Comparison of ENCODE assay signal across 15 cellular contexts in the genomic region with DNA sequence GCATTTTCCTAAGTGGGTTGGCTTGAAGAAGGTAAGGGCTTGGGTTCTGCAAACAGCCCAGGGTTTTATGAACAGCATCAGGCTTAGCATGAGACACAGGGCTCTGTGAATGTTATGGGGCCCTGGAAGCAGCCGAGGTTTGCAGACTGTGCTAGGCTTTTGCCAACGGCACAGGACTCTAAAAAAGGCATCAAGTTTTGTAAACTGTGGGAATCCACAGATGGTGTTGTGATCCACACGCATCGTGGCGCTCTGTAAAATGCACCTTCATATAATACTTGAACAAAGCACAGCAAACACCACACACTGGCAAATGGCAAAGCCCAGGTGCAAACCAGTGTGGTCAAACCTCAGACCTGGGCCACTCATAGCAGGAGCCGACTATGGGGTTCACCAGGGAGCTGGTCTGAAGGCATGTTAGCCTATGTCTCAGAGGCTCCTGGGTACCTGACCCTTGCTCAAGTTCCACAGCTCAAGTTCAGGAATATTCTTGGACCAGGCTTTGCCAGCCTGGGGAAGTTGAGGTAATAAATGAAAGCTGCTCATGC. TPM values are rescaled to one million over a fixed set of nuclear protein-coding genes. Genes with fewer than 3 reads are reported as not detected.
"Had no signal": no experiment of that assay in that cellular context is flagged by ENCODE, and none has a peak within 500 bp of the region (broad histone marks: within the 10 kb centered on the region; RNA-seq: fewer than 3 reads in every experiment).

No MANE protein-coding gene starts in this region.

- H3K36me3 Mint-ChIP-seq: naive B cell, neural progenitor cell had no signal

- DNase-seq: activated CD4-positive, alpha-beta T cell treated with anti-CD3 and anti-CD28 coated beads, Interleukin-2, amount 10 ng/mL, durations not matched to agents 24 days and 14 days; activated CD4-positive, CD25-positive, alpha-beta regulatory T cell; activated T-cell treated with anti-CD3 and anti-CD28 coated beads, Interleukin-2, amount 50 U/mL, for 4 hours; naive B cell; stimulated activated CD4-positive, alpha-beta T cell treated with anti-CD3 and anti-CD28 coated beads, Interleukin-1b, Interleukin-23, amount 100 ng/mL, for 48 hours had no signal

- H3K4me3 Mint-ChIP-seq: activated CD4-positive, alpha-beta T cell treated with anti-CD3 and anti-CD28 coated beads, Interleukin-2, amount 10 ng/mL, durations not matched to agents 24 days and 14 days; activated T-cell treated with anti-CD3 and anti-CD28 coated beads, Interleukin-2, amount 50 U/mL, for 4 hours; naive B cell; neural progenitor cell had no signal

- H3K27ac Mint-ChIP-seq: activated CD4-positive, alpha-beta T cell treated with anti-CD3 and anti-CD28 coated beads, Interleukin-2, amount 10 ng/mL, durations not matched to agents 24 days and 14 days; naive B cell; neural progenitor cell had no signal

- H3K27ac ChIP-seq: ascending aorta, breast epithelium, gastroesophageal sphincter, neural progenitor cell, SK-N-MC had no signal

- H3K9me3 Mint-ChIP-seq: activated CD4-positive, alpha-beta T cell treated with anti-CD3 and anti-CD28 coated beads, Interleukin-2, amount 10 ng/mL, durations not matched to agents 24 days and 14 days; activated T-cell treated with anti-CD3 and anti-CD28 coated beads, Interleukin-2, amount 50 U/mL, for 4 hours; naive B cell; neural progenitor cell had no signal

- ATAC-seq: activated T-cell treated with anti-CD3 and anti-CD28 coated beads, Interleukin-2, amount 50 U/mL, for 4 hours; gastroesophageal sphincter had no signal

RNA-seq across cellular contexts. Expression of gene SLCO2B1, which starts 2.4 kb away (rescaled TPM):
- total RNA-seq: activated CD4-positive, alpha-beta T cell treated with anti-CD3 and anti-CD28 coated beads, Interleukin-2, amount 10 ng/mL, durations not matched to agents 24 days and 14 days had no signal

RNA-seq across cellular contexts. Expression of gene OR2AT4, which starts 51.8 kb away (rescaled TPM):
- total RNA-seq: activated CD4-positive, alpha-beta T cell treated with anti-CD3 and anti-CD28 coated beads, Interleukin-2, amount 10 ng/mL, durations not matched to agents 24 days and 14 days; activated T-cell treated with anti-CD3 and anti-CD28 coated beads, Interleukin-2, amount 50 U/mL, for 4 hours; ascending aorta; breast epithelium; chondrocyte; gastroesophageal sphincter; heart right ventricle; lung microvascular endothelial cell; osteocyte; transverse colon had no signal
